19 cellular contexts compared by ENCODE assay signal in the genomic region with DNA sequence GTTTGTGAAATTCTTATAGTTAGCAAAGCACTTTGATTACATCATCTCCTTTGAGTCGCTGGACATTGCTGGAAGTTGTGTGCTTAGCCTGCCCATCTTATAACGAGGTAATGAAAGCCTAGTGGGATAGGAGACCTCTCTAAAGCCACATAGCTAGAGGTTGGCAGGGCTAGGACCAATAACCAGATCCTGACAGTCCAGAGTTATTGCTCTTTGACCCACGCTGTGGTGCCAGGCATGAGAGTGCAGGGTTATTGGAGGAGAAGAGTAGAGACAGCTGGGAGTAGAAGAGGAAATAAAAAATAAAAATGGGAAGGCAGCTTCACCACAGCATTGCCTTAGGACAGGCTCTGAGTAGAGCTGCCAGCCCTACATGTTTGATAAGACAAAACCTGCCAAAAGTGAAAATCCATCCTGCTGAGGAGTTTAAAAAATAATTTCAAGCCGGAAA.
A peak's percentile ranks its signal among the peaks of the same experiment; 100 is the strongest.
DNase-seq lines count a peak whose midpoint lies in the region; ATAC-seq, FAIRE-seq and TF ChIP-seq lines count a peak whose summit lies in the region.
"Had no signal": no experiment of that assay in that cellular context is flagged by ENCODE, and none has a peak within 500 bp of the region (broad histone marks: within the 10 kb centered on the region; RNA-seq: fewer than 3 reads in every experiment).

No MANE protein-coding gene starts in this region.

- no peaks in the 10 kb centered on the region for H3K9me3 ChIP-seq in breast epithelium
- H3K9me3 ChIP-seq in lower lobe of right lung = no peaks in the 10 kb centered on the region
- H3K9me3 ChIP-seq in uterus = no peaks in the 10 kb centered on the region
- no peaks in the 10 kb centered on the region for H3K9me3 ChIP-seq in MM.1S (replicated peaks; ENCODE audit: insufficient read depth, low read length)
- no peaks in the 10 kb centered on the region for H3K9me3 ChIP-seq in kidney (ENCODE audit: control insufficient read depth in 1 of 2, low read length in 2 of 2)
- H3K9me3 ChIP-seq: MG63 had no signal

- DNase-seq in NOMO-1 (lab: John Stamatoyannopoulos, UW; ENCODE audit: unreplicated experiment in 2 of 2) (peak; percentile 64 to 82), NOMO-1 treated with dmso at 0.1 percent for 144 hours (lab: John Stamatoyannopoulos, UW; ENCODE audit: unreplicated experiment) (no peak), breast epithelium (ENCODE audit: low spot score in 2 of 2) (no peak), lower lobe of right lung (no peak), uterus (no peak), caudate nucleus (lab: John Stamatoyannopoulos, UW) (no peak), MM.1S (no peak), kidney (no peak)
- DNase-seq: activated CD4-positive, CD25-positive, alpha-beta regulatory T cell; activated naive CD4-positive, alpha-beta T cell treated with Interleukin-2 at 50 U/mL for 16 hours; CD8-positive, alpha-beta memory T cell; MG63; naive thymus-derived CD8-positive, alpha-beta T cell; stimulated activated CD4-positive, alpha-beta T cell treated with anti-CD3 and anti-CD28 coated beads, Interleukin-4, amount 100 ng/mL, for 1 hour; T-cell had no signal

- H3K36me3 ChIP-seq in breast epithelium (no peaks in the 10 kb centered on the region), lower lobe of right lung (no peaks in the 10 kb centered on the region), uterus (no peaks in the 10 kb centered on the region), MM.1S (replicated peaks; ENCODE audit: insufficient read depth, low read length) (no peaks in the 10 kb centered on the region), kidney (ENCODE audit: control insufficient read depth in 1 of 2, insufficient read depth in 2 of 2, low read length in 2 of 2) (no peaks in the 10 kb centered on the region)
- H3K36me3 ChIP-seq: cardiac muscle cell, MG63 had no signal

- no peak overlapping the region for H3K4me3 ChIP-seq in breast epithelium
- H3K4me3 ChIP-seq in lower lobe of right lung = no peak overlapping the region
- H3K4me3 ChIP-seq in uterus = no peak overlapping the region
- no peak overlapping the region for H3K4me3 ChIP-seq in MM.1S (ENCODE audit: low read length)
- no peak overlapping the region for H3K4me3 ChIP-seq in kidney (ENCODE audit: low read length in 2 of 2)
- H3K4me3 ChIP-seq: cardiac muscle cell, MG63 had no signal

- H3K4me1 ChIP-seq in breast epithelium (peaks cover 0 to 4% of the 10 kb centered on the region in 2 donors), lower lobe of right lung (no peaks in the 10 kb centered on the region), uterus (no peaks in the 10 kb centered on the region), MM.1S (ENCODE audit: low read length) (no peaks in the 10 kb centered on the region), kidney (ENCODE audit: control insufficient read depth in 1 of 2, insufficient read depth in 1 of 2, low read depth in 1 of 2, low read length in 2 of 2) (no peaks in the 10 kb centered on the region)

- no peaks in the 10 kb centered on the region for H3F3A ChIP-seq in MM.1S (ENCODE audit: insufficient read depth, low read length)

- TF ChIP-seq POLR2A in breast epithelium (IDR thresholded peaks at IDR 0.05) (no peak), uterus (IDR thresholded peaks at IDR 0.05) (no peak)

- H3K27ac ChIP-seq in breast epithelium = peak overlapping the region; percentile 31 to 74
- H3K27ac ChIP-seq in lower lobe of right lung = peak overlapping the region; percentile 70
- peak overlapping the region; percentile 21 to 26 for H3K27ac ChIP-seq in uterus
- H3K27ac ChIP-seq in caudate nucleus (ENCODE audit: low read depth, low read length) = no peak overlapping the region
- H3K27ac ChIP-seq in MM.1S (ENCODE audit: low read length) = no peak overlapping the region
- no peak overlapping the region for H3K27ac ChIP-seq in kidney (ENCODE audit: low read depth in 2 of 2, low read length in 2 of 2)
- H3K27ac ChIP-seq: 22Rv1, cardiac muscle cell had no signal

- peak; percentile 75 for ATAC-seq in lower lobe of right lung
- ATAC-seq: naive thymus-derived CD8-positive, alpha-beta T cell had no signal

- no peak for FAIRE-seq in kidney (lab: Jason Lieb, UNC)
- FAIRE-seq: GM12891, keratinocyte had no signal

- intact Hi-C loops in breast epithelium (cut with DNase I; ENCODE audit: low total_unique reads) (no loop called here), lower lobe of right lung (cut with DNase I) (no loop called here), uterus (cut with DNase I; ENCODE audit: low total_unique reads) (no loop called here), kidney (cut with DNase I) (no loop called here)

- H2AFZ ChIP-seq in MM.1S (ENCODE audit: low read length) = no peak overlapping the region

- no peaks in the 10 kb centered on the region for H3K79me2 ChIP-seq in MM.1S (ENCODE audit: low read length)

- no peak for TF ChIP-seq CTCF in breast epithelium (IDR thresholded peaks at IDR 0.05)
- no peak for TF ChIP-seq CTCF in lower lobe of right lung (IDR thresholded peaks at IDR 0.05)
- no peak for TF ChIP-seq CTCF in uterus (IDR thresholded peaks at IDR 0.05)
- no peak for TF ChIP-seq CTCF in MM.1S (IDR thresholded peaks at IDR 0.05; ENCODE audit: low read length)
- TF ChIP-seq CTCF in kidney (IDR thresholded peaks at IDR 0.05; ENCODE audit: borderline replicate concordance, extremely low read depth, insufficient read depth) = no peak

- H3K9me2 ChIP-seq in MM.1S (replicated peaks; ENCODE audit: insufficient read depth, low read length) = no peaks in the 10 kb centered on the region

- H4K20me1 ChIP-seq in MM.1S (ENCODE audit: insufficient read depth, low read length) = no peaks in the 10 kb centered on the region

- H3K4me2 ChIP-seq in MM.1S (ENCODE audit: low read depth, low read length) = no peak overlapping the region

- no peaks in the 10 kb centered on the region for H3K27me3 ChIP-seq in breast epithelium
- no peaks in the 10 kb centered on the region for H3K27me3 ChIP-seq in lower lobe of right lung (ENCODE audit: low read depth)
- H3K27me3 ChIP-seq in uterus = no peaks in the 10 kb centered on the region
- no peaks in the 10 kb centered on the region for H3K27me3 ChIP-seq in MM.1S (replicated peaks; ENCODE audit: insufficient read depth, low read length)
- H3K27me3 ChIP-seq: cardiac muscle cell, MG63 had no signal

- H3K9ac ChIP-seq in MM.1S (ENCODE audit: low read length) (no peak overlapping the region), kidney (ENCODE audit: low read length in 2 of 2) (no peak overlapping the region)

Comparison
In these comparisons a context has a peak if more than half of its experiments do, and no peak if none do; other contexts are left out.
1. DNase-seq: peak in NOMO-1 (2 of 2); none in NOMO-1 treated with dmso at 0.1 percent for 144 hours (single experiment), breast epithelium (0 of 2), lower lobe of right lung (single experiment), uterus (0 of 2), caudate nucleus (0 of 61), MM.1S (single experiment) and kidney (single experiment).
2. H3K27ac ChIP-seq: peak in breast epithelium (2 of 2), lower lobe of right lung (single experiment) and uterus (2 of 2); none in caudate nucleus (single experiment), MM.1S (single experiment) and kidney (0 of 2).